12 cellular contexts compared by ENCODE assay signal in the genomic region with DNA sequence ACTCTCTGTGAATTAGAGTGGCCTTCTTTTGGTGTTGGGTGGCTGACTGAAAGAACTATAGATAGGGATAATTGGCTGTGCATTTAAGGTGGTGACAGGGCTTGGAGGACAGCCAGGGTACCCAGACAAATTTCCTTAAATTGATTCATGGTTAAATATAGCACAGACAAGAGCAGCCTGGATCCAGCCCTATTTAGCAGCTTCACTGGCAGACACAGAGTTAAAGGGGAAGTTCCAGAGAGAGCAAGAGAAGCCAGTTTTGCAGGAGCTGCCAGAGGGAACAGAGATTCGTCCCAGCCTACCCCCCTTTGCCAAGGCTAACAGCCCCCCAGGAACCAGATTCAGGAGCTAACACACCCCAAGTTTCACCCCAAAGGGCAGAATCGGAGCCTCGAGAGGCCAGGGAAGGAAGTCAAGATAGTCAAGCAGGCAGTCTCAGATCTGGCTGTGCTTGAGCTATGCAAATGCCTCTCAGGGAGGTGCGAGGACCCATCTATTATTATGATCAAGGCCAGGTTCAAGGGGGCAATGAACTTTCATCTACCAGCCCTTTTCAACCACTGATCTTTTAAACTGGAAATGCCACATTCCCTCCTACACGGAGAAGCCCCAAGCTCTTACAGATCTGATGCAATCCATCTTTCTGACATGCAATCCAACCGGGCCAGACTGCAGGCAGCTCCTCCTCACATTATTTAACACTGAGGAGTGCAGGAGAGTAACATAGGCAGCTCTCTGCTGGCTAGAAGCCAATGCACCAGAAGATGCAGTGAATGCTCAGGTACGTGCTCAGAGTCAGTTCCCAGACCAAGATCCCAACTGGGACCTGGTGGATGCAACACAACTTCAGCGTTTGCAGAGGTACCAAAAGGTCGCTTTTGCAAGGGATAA. TPM values are rescaled to one million over a fixed set of nuclear protein-coding genes. Genes with fewer than 3 reads are reported as not detected.
A peak's percentile ranks its signal among the peaks of the same experiment; 100 is the strongest.
DNase-seq lines count a peak whose midpoint lies in the region; ATAC-seq and TF ChIP-seq lines count a peak whose summit lies in the region.
"Had no signal": no experiment of that assay in that cellular context is flagged by ENCODE, and none has a peak within 500 bp of the region (broad histone marks: within the 10 kb centered on the region; RNA-seq: fewer than 3 reads in every experiment).

No MANE protein-coding gene starts in this region.

- peaks cover 12% of the 10 kb centered on the region for H3K27me3 ChIP-seq in left ventricle myocardium inferior (ENCODE audit: low read depth)
- H3K27me3 ChIP-seq: tibial nerve had no signal

- intact Hi-C loops in activated naive CD4-positive, alpha-beta T cell treated with anti-CD3 and anti-CD28 coated beads for 36 hours (cut with micrococcal nuclease): no loop called here
- intact Hi-C loops in left ventricle myocardium inferior (cut with micrococcal nuclease): no loop called here
- intact Hi-C loops in activated CD4-positive, alpha-beta T cell treated with anti-CD3 and anti-CD28 coated beads, Interleukin-2, amount 10 ng/mL, durations not matched to agents 24 days and 14 days (cut with micrococcal nuclease): no loop called here

- H3K36me3 ChIP-seq in left ventricle myocardium inferior: no peaks in the 10 kb centered on the region
- H3K36me3 ChIP-seq: SJCRH30, tibial nerve had no signal

- no peak for ATAC-seq in activated naive CD4-positive, alpha-beta T cell treated with anti-CD3 and anti-CD28 coated beads, Interleukin-2, amount 50 U/mL, for 72 hours
- ATAC-seq: CD8-positive, alpha-beta T cell had no signal

- TF ChIP-seq CTCF in left ventricle myocardium inferior (IDR thresholded peaks at IDR 0.05; ENCODE audit: borderline replicate concordance) (no peak), GM13976 (IDR thresholded peaks at IDR 0.05; ENCODE audit: borderline replicate concordance, control extremely low read depth, extremely low read depth, insufficient read depth, missing control alignments) (no peak)

- H3K27ac ChIP-seq in left ventricle myocardium inferior (replicated peaks): no peak overlapping the region
- H3K27ac ChIP-seq: SJCRH30, tibial nerve had no signal

- peaks cover 29% of the 10 kb centered on the region for H3K4me1 ChIP-seq in left ventricle myocardium inferior
- H3K4me1 ChIP-seq: SJCRH30 had no signal

- peaks cover 21% of the 10 kb centered on the region for H3K27me3 Mint-ChIP-seq in activated naive CD4-positive, alpha-beta T cell treated with anti-CD3 and anti-CD28 coated beads for 36 hours (ENCODE audit: low read depth)
- H3K27me3 Mint-ChIP-seq in activated CD4-positive, alpha-beta T cell treated with anti-CD3 and anti-CD28 coated beads, Interleukin-2, amount 10 ng/mL, durations not matched to agents 24 days and 14 days: peaks cover 2% of the 10 kb centered on the region

- no peaks in the 10 kb centered on the region for H3K9me3 ChIP-seq in left ventricle myocardium inferior (replicated peaks)
- H3K9me3 ChIP-seq: SJCRH30 had no signal

- no peaks in the 10 kb centered on the region for H3K9me3 Mint-ChIP-seq in activated naive CD4-positive, alpha-beta T cell treated with anti-CD3 and anti-CD28 coated beads for 36 hours
- no peaks in the 10 kb centered on the region for H3K9me3 Mint-ChIP-seq in activated CD4-positive, alpha-beta T cell treated with anti-CD3 and anti-CD28 coated beads, Interleukin-2, amount 10 ng/mL, durations not matched to agents 24 days and 14 days
- H3K9me3 Mint-ChIP-seq in activated naive CD4-positive, alpha-beta T cell treated with anti-CD3 and anti-CD28 coated beads, Interleukin-2, amount 50 U/mL, for 72 hours: peaks cover 0 to 4% of the 10 kb centered on the region in 2 donors

- peak overlapping the region; percentile 59 for H3K4me3 ChIP-seq in left ventricle myocardium inferior
- H3K4me3 ChIP-seq: SJCRH30 had no signal

- peak; percentile 15 for DNase-seq in activated naive CD4-positive, alpha-beta T cell treated with anti-CD3 and anti-CD28 coated beads for 36 hours
- DNase-seq in activated naive CD4-positive, alpha-beta T cell (lab: John Stamatoyannopoulos, UW): no peak
- DNase-seq in SK-N-DZ (ENCODE audit: low spot score): peak; percentile 9
- DNase-seq in left ventricle myocardium inferior: no peak
- peak; percentile 18 for DNase-seq in stromal cell of bone marrow (ENCODE audit: low read depth)
- no peak for DNase-seq in activated CD4-positive, alpha-beta T cell treated with anti-CD3 and anti-CD28 coated beads, Interleukin-2, amount 10 ng/mL, durations not matched to agents 24 days and 14 days
- no peak for DNase-seq in GM13976 (ENCODE audit: low spot score)
- no peak for DNase-seq in activated naive CD4-positive, alpha-beta T cell treated with anti-CD3 and anti-CD28 coated beads, Interleukin-2, amount 50 U/mL, for 72 hours (ENCODE audit: low spot score in 2 of 2)
- DNase-seq: activated effector memory CD4-positive, alpha-beta T cell treated with anti-CD3 and anti-CD28 coated beads, Interleukin-2, amount 50 U/mL, for 16 hours; CD8-positive, alpha-beta T cell; SJCRH30 had no signal

- H3K4me3 Mint-ChIP-seq in activated naive CD4-positive, alpha-beta T cell treated with anti-CD3 and anti-CD28 coated beads for 36 hours: no peak overlapping the region
- no peak overlapping the region for H3K4me3 Mint-ChIP-seq in activated CD4-positive, alpha-beta T cell treated with anti-CD3 and anti-CD28 coated beads, Interleukin-2, amount 10 ng/mL, durations not matched to agents 24 days and 14 days
- H3K4me3 Mint-ChIP-seq: CD8-positive, alpha-beta T cell had no signal

- no peak overlapping the region for H3K27ac Mint-ChIP-seq in activated naive CD4-positive, alpha-beta T cell treated with anti-CD3 and anti-CD28 coated beads for 36 hours
- H3K27ac Mint-ChIP-seq in activated CD4-positive, alpha-beta T cell treated with anti-CD3 and anti-CD28 coated beads, Interleukin-2, amount 10 ng/mL, durations not matched to agents 24 days and 14 days: no peak overlapping the region
- H3K27ac Mint-ChIP-seq in activated naive CD4-positive, alpha-beta T cell treated with anti-CD3 and anti-CD28 coated beads, Interleukin-2, amount 50 U/mL, for 72 hours: no peak overlapping the region
- H3K27ac Mint-ChIP-seq: CD8-positive, alpha-beta T cell had no signal

- CTCF ChIA-PET in activated naive CD4-positive, alpha-beta T cell treated with anti-CD3 and anti-CD28 coated beads for 36 hours (lab: Charles Lee): interaction anchor here (1.1 kb wide), 1 partner anchor 63 kb away, joined by 4 read pairs; no protein-coding TSS in a partner anchor

- H3K36me3 Mint-ChIP-seq in activated naive CD4-positive, alpha-beta T cell treated with anti-CD3 and anti-CD28 coated beads for 36 hours (ENCODE audit: low read depth): no peaks in the 10 kb centered on the region
- no peaks in the 10 kb centered on the region for H3K36me3 Mint-ChIP-seq in activated CD4-positive, alpha-beta T cell treated with anti-CD3 and anti-CD28 coated beads, Interleukin-2, amount 10 ng/mL, durations not matched to agents 24 days and 14 days (ENCODE audit: low read depth)
- H3K36me3 Mint-ChIP-seq in activated naive CD4-positive, alpha-beta T cell treated with anti-CD3 and anti-CD28 coated beads, Interleukin-2, amount 50 U/mL, for 72 hours: no peaks in the 10 kb centered on the region
- H3K36me3 Mint-ChIP-seq: CD8-positive, alpha-beta T cell had no signal

- in situ Hi-C loops in GM13976 (cut with MboI; ENCODE audit: low sequenced_read_pairs, unreplicated experiment): no loop called here

- H3K4me1 Mint-ChIP-seq in activated naive CD4-positive, alpha-beta T cell treated with anti-CD3 and anti-CD28 coated beads for 36 hours (ENCODE audit: low read depth): no peaks in the 10 kb centered on the region
- no peaks in the 10 kb centered on the region for H3K4me1 Mint-ChIP-seq in activated CD4-positive, alpha-beta T cell treated with anti-CD3 and anti-CD28 coated beads, Interleukin-2, amount 10 ng/mL, durations not matched to agents 24 days and 14 days

RNA-seq across cellular contexts. Expression of a gene that starts 58.2 kb away (rescaled TPM):
- total RNA-seq in activated naive CD4-positive, alpha-beta T cell treated with anti-CD3 and anti-CD28 coated beads for 36 hours: under 1 TPM; 0.17 to 0.26 TPM
- 2.7 and 5.0 TPM in 2 replicates for polyA plus RNA-seq in SK-N-DZ (2014; cell fraction: cytosol; rRNA removed)
- polyA plus RNA-seq in SK-N-DZ (2014; cell fraction: nucleus; rRNA removed): 2.2 and 3.3 TPM in 2 replicates
- total RNA-seq in left ventricle myocardium inferior: not detected
- 2.4 and 3.1 TPM in 2 replicates for total RNA-seq in activated CD4-positive, alpha-beta T cell treated with anti-CD3 and anti-CD28 coated beads, Interleukin-2, amount 10 ng/mL, durations not matched to agents 24 days and 14 days
- 1 to 10 TPM; 1.1 to 1.3 TPM for total RNA-seq in activated naive CD4-positive, alpha-beta T cell treated with anti-CD3 and anti-CD28 coated beads, Interleukin-2, amount 50 U/mL, for 72 hours
- total RNA-seq: CD8-positive, alpha-beta T cell had no signal

Comparison
In these comparisons a context has a peak if more than half of its experiments do, and no peak if none do; other contexts are left out.
1. DNase-seq: peak in activated naive CD4-positive, alpha-beta T cell treated with anti-CD3 and anti-CD28 coated beads for 36 hours (single experiment), SK-N-DZ (single experiment) and stromal cell of bone marrow (single experiment); none in activated naive CD4-positive, alpha-beta T cell (0 of 4), left ventricle myocardium inferior (single experiment), activated CD4-positive, alpha-beta T cell treated with anti-CD3 and anti-CD28 coated beads, Interleukin-2, amount 10 ng/mL, durations not matched to agents 24 days and 14 days (single experiment), GM13976 (single experiment) and activated naive CD4-positive, alpha-beta T cell treated with anti-CD3 and anti-CD28 coated beads, Interleukin-2, amount 50 U/mL, for 72 hours (0 of 2).